9 cellular contexts compared by ENCODE assay signal in genomic region chr17:80221401-80221800, GRCh38. TPM values are rescaled to one million over a fixed set of nuclear protein-coding genes. Genes with fewer than 3 reads are reported as not detected.
DNase-seq lines count a peak whose midpoint lies in the region; ATAC-seq and TF ChIP-seq lines count a peak whose summit lies in the region.
"Had no signal": no experiment of that assay in that cellular context is flagged by ENCODE, and none has a peak within 500 bp of the region (broad histone marks: within the 10 kb centered on the region; RNA-seq: fewer than 3 reads in every experiment).

No MANE protein-coding gene starts in this region.

- TF ChIP-seq POLR2A in prostate gland (IDR thresholded peaks at IDR 0.05) (no peak), lower leg skin (IDR thresholded peaks at IDR 0.05) (no peak)

- peak overlapping the region; percentile 82 for H3K4me3 ChIP-seq in WERI-Rb-1 (ENCODE audit: low read depth, low read length)
- H3K4me3 ChIP-seq in fibroblast of villous mesenchyme (ENCODE audit: low read depth, low read length), result peak overlapping the region; percentile 87
- H3K4me3 ChIP-seq in prostate gland, result peak overlapping the region; percentile 96 to 97
- H3K4me3 ChIP-seq in lower leg skin (ENCODE audit: low read depth, poor library complexity, severe bottlenecking), result no peak overlapping the region

- CTCF ChIA-PET in CD4-positive, alpha-beta T cell (lab: Charles Lee), result no interaction called here

- H3K9me3 ChIP-seq in CD4-positive, alpha-beta T cell (ENCODE audit: control insufficient read depth, low read length), result no peaks in the 10 kb centered on the region
- no peaks in the 10 kb centered on the region for H3K9me3 ChIP-seq in WERI-Rb-1 (ENCODE audit: severe bottlenecking)
- no peaks in the 10 kb centered on the region for H3K9me3 ChIP-seq in prostate gland

- peaks cover 14% of the 10 kb centered on the region for H3K36me3 ChIP-seq in WERI-Rb-1
- no peaks in the 10 kb centered on the region for H3K36me3 ChIP-seq in prostate gland

- no peak for TF ChIP-seq CTCF in CD4-positive, alpha-beta T cell (IDR thresholded peaks at IDR 0.05)
- TF ChIP-seq CTCF in WERI-Rb-1 (IDR thresholded peaks at IDR 0.05; ENCODE audit: low read depth, low read length) (no peak), fibroblast of villous mesenchyme (IDR thresholded peaks at IDR 0.05; ENCODE audit: insufficient read depth, low read depth, low read length) (no peak), prostate gland (IDR thresholded peaks at IDR 0.05) (no peak), lower leg skin (IDR thresholded peaks at IDR 0.05) (no peak)

- no peak for ATAC-seq in CD4-positive, alpha-beta T cell (ENCODE audit: poor library complexity)
- ATAC-seq in HG02642 (IDR thresholded peaks at IDR 0.05; ENCODE audit: poor library complexity, unreplicated experiment), result no peak

- peaks cover 53% of the 10 kb centered on the region for H3K36me3 Mint-ChIP-seq in CD4-positive, alpha-beta T cell (ENCODE audit: low read depth)

- peak overlapping the region; percentile 86 for H3K4me3 Mint-ChIP-seq in CD4-positive, alpha-beta T cell

- H3K4me1 Mint-ChIP-seq in CD4-positive, alpha-beta T cell (ENCODE audit: low read depth), result peaks cover 39% of the 10 kb centered on the region

- no peak overlapping the region for H3K27ac ChIP-seq in CD4-positive, alpha-beta T cell (ENCODE audit: low read depth, low read length)
- no peak overlapping the region for H3K27ac ChIP-seq in WERI-Rb-1
- peak overlapping the region; percentile 82 to 91 for H3K27ac ChIP-seq in prostate gland

- H3K27me3 ChIP-seq in CD4-positive, alpha-beta T cell (ENCODE audit: control insufficient read depth, insufficient read depth, low read length), result no peaks in the 10 kb centered on the region
- H3K27me3 ChIP-seq in WERI-Rb-1 (ENCODE audit: insufficient read depth, low read depth, severe bottlenecking) (no peaks in the 10 kb centered on the region), prostate gland (replicated peaks; ENCODE audit: insufficient read depth) (no peaks in the 10 kb centered on the region)

- no peaks in the 10 kb centered on the region for H3K9me3 Mint-ChIP-seq in CD4-positive, alpha-beta T cell

- intact Hi-C loops in CD4-positive, alpha-beta T cell (cut with DNase I, micrococcal nuclease), result loop anchor here in 1 of 2 experiments (5.0 kb wide), 1 partner anchor 119 kb away; the partner anchor contains the start of gene GAA
- intact Hi-C loops in prostate gland (cut with DNase I) (loop anchor here (10.0 kb wide), 1 partner anchor 217 kb away; no protein-coding TSS in a partner anchor), lower leg skin (cut with DNase I; ENCODE audit: low total_unique reads) (loop anchor here (5.0 kb wide), 1 partner anchor 444 kb away; the partner anchor contains the start of gene CBX2)

- DNase-seq in CD4-positive, alpha-beta T cell, result no peak
- DNase-seq in WERI-Rb-1 (no peak), fibroblast of villous mesenchyme (ENCODE audit: low read depth) (no peak), prostate gland (ENCODE audit: low spot score) (no peak), hypothalamus (lab: John Stamatoyannopoulos, UW) (no peak), lower leg skin (ENCODE audit: low spot score in 2 of 2) (no peak)
- no peak for DNase-seq in NK-92 treated with Interleukin-12 subunit alpha and Interleukin-12 subunit beta, amount 100 ng/mL, for 24 hours (lab: John Stamatoyannopoulos, UW)
- DNase-seq: NCI-H1105 treated with DMSO at 0.1 percent for 48 hours had no signal

- POLR2A ChIA-PET in CD4-positive, alpha-beta T cell (lab: Charles Lee), result no interaction called here

- peaks cover 4% of the 10 kb centered on the region for H3K4me1 ChIP-seq in prostate gland (replicated peaks)

- WGBS in prostate gland, result 69% methylated on average over 19 of the region's 20 CpGs
- 86% methylated on average over 17 to 20 of the region's 20 CpGs for WGBS in lower leg skin, 2 donors

- peak overlapping the region; percentile 79 for H3K27ac Mint-ChIP-seq in CD4-positive, alpha-beta T cell

- H3K27me3 Mint-ChIP-seq in CD4-positive, alpha-beta T cell, result no peaks in the 10 kb centered on the region

RNA-seq across cellular contexts. Expression of gene SLC26A11, which starts 1.2 kb away (rescaled TPM):
- total RNA-seq in CD4-positive, alpha-beta T cell, result 10 to 100 TPM; 46.5 to 50.9 TPM
- total RNA-seq in fibroblast of villous mesenchyme (12.5 and 17.4 TPM in 2 replicates), prostate gland (10 to 100 TPM; 16.9 to 32.4 TPM), lower leg skin (10 to 100 TPM; 20.1 to 28.1 (median 22.3) TPM)

RNA-seq across cellular contexts. Expression of gene SGSH, which starts 1.3 kb away (rescaled TPM):
- 100 to 1,000 TPM in 1 of 2 experiments, 10 to 100 TPM in 1; 97.9 to 102 TPM for total RNA-seq in CD4-positive, alpha-beta T cell
- 12.1 and 15.5 TPM in 2 replicates for total RNA-seq in fibroblast of villous mesenchyme
- 10 to 100 TPM; 41.2 to 95.7 TPM for total RNA-seq in prostate gland
- 10 to 100 TPM; 19.4 to 47.3 (median 37.0) TPM for total RNA-seq in lower leg skin

RNA-seq across cellular contexts. Expression of gene RNF213, which starts 39.3 kb away (rescaled TPM):
- total RNA-seq in CD4-positive, alpha-beta T cell, result 100 to 1,000 TPM; 290 to 312 TPM
- total RNA-seq in fibroblast of villous mesenchyme (143 and 198 TPM in 2 replicates), prostate gland (100 to 1,000 TPM in 1 of 2 donors, 10 to 100 TPM in 1; 57.7 to 112 TPM), lower leg skin (100 to 1,000 TPM in 1 of 4 donors, 10 to 100 TPM in 3; 48.4 to 103 (median 59.8) TPM)

RNA-seq across cellular contexts. Expression of gene CARD14, which starts 51.6 kb away (rescaled TPM):
- total RNA-seq in CD4-positive, alpha-beta T cell, result not detected
- total RNA-seq in fibroblast of villous mesenchyme (under 0.01 TPM in 1 of 2 replicates, not detected in the other), prostate gland (10 to 100 TPM; 10.2 to 27.3 TPM), lower leg skin (10 to 100 TPM; 52.3 to 73.2 (median 57.5) TPM)

Comparison
In these comparisons a context has a peak if more than half of its experiments do, and no peak if none do; other contexts are left out.
1. H3K27ac ChIP-seq: peak in prostate gland (2 of 2); none in CD4-positive, alpha-beta T cell (single experiment) and WERI-Rb-1 (single experiment).